Comparison of ENCODE assay signal across 9 cellular contexts in genomic region chr20:57619053-57619831, GRCh38. TPM values are rescaled to one million over a fixed set of nuclear protein-coding genes. Genes with fewer than 3 reads are reported as not detected.
A peak's percentile ranks its signal among the peaks of the same experiment; 100 is the strongest.
DNase-seq lines count a peak whose midpoint lies in the region; ATAC-seq and TF ChIP-seq lines count a peak whose summit lies in the region.
"Had no signal": no experiment of that assay in that cellular context is flagged by ENCODE, and none has a peak within 500 bp of the region (broad histone marks: within the 10 kb centered on the region; RNA-seq: fewer than 3 reads in every experiment).

No MANE protein-coding gene starts in this region.

- H3K4me3 ChIP-seq in GM12865 (ENCODE audit: low read depth, low read length) (peak overlapping the region; percentile 53), KMS-11 (IDR thresholded peaks at IDR 0.05; ENCODE audit: insufficient read depth, low read depth, low read length) (no peak overlapping the region), lower leg skin (ENCODE audit: low read depth, poor library complexity, severe bottlenecking) (no peak overlapping the region)

- peak; percentile 60 for ATAC-seq in GM21529 (IDR thresholded peaks at IDR 0.05; ENCODE audit: unreplicated experiment)
- ATAC-seq: HCT116 had no signal

- H3K4me1 ChIP-seq in KMS-11 (ENCODE audit: low read depth, poor library complexity, severe bottlenecking) = peaks cover 69% of the 10 kb centered on the region

- DNase-seq in GM12865 (ENCODE audit: low read depth) (peak; percentile 93), lower leg skin (ENCODE audit: low spot score in 2 of 2) (peak; percentile 48 to 91), 8988T (no peak), epidermal melanocyte (ENCODE audit: insufficient read length, low spot score) (no peak), SW 1271 (lab: John Stamatoyannopoulos, UW) (no peak)
- DNase-seq in activated CD8-positive, alpha-beta memory T cell treated with anti-CD3 and anti-CD28 coated beads, Interleukin-2, amount 50 U/mL, for 4 hours = peak; percentile 52

- H4K20me1 ChIP-seq in KMS-11 (ENCODE audit: insufficient read depth) = no peaks in the 10 kb centered on the region

- H3K4me2 ChIP-seq in KMS-11 = peak overlapping the region; percentile 99

- H3K79me2 ChIP-seq in KMS-11 (ENCODE audit: insufficient read depth, low read depth) = no peaks in the 10 kb centered on the region

- TF ChIP-seq CTCF in GM12865 (IDR thresholded peaks at IDR 0.05; ENCODE audit: insufficient read depth, low read depth, low read length, missing control alignments) (no peak), KMS-11 (conservative IDR thresholded peaks at IDR 0.05; ENCODE audit: low read depth, low read length) (0 out of 2 replicates have a peak, but pooled peaks have one; percentile 0), lower leg skin (IDR thresholded peaks at IDR 0.05) (no peak)

- WGBS in lower leg skin, 2 donors = 75 to 80% methylated on average over 19 of the region's 19 CpGs

- H3K36me3 ChIP-seq in KMS-11 (ENCODE audit: insufficient read depth) = no peaks in the 10 kb centered on the region

- no peaks in the 10 kb centered on the region for H3K27me3 ChIP-seq in KMS-11 (ENCODE audit: insufficient read depth, low read depth)

- peak overlapping the region; percentile 70 for H3K9ac ChIP-seq in KMS-11

- peak overlapping the region; percentile 41 for H2AFZ ChIP-seq in KMS-11 (ENCODE audit: low read depth)

- intact Hi-C loops in lower leg skin (cut with DNase I; ENCODE audit: low total_unique reads) = no loop called here

- no peak for TF ChIP-seq POLR2A in lower leg skin (IDR thresholded peaks at IDR 0.05)

- peak overlapping the region; percentile 89 for H3K27ac ChIP-seq in KMS-11

RNA-seq across cellular contexts. Expression of gene ZBP1, which starts 1.0 kb away (rescaled TPM):
- total RNA-seq in lower leg skin = under 1 TPM in 1 of 4 donors, not detected in 3; 0.19 TPM

RNA-seq across cellular contexts. Expression of gene PCK1, which starts 58.3 kb away (rescaled TPM):
- total RNA-seq in lower leg skin = 10 to 100 TPM in 1 of 4 donors, 1 to 10 TPM in 2, under 1 TPM in 1; 0.12 to 11.6 (median 2.1) TPM

Comparison
In these comparisons a context has a peak if more than half of its experiments do, and no peak if none do; other contexts are left out.
1. DNase-seq: peak in GM12865 (single experiment), activated CD8-positive, alpha-beta memory T cell treated with anti-CD3 and anti-CD28 coated beads, Interleukin-2, amount 50 U/mL, for 4 hours (single experiment) and lower leg skin (2 of 2); none in 8988T (single experiment), epidermal melanocyte (single experiment) and SW 1271 (0 of 2).